In the genomic region with DNA sequence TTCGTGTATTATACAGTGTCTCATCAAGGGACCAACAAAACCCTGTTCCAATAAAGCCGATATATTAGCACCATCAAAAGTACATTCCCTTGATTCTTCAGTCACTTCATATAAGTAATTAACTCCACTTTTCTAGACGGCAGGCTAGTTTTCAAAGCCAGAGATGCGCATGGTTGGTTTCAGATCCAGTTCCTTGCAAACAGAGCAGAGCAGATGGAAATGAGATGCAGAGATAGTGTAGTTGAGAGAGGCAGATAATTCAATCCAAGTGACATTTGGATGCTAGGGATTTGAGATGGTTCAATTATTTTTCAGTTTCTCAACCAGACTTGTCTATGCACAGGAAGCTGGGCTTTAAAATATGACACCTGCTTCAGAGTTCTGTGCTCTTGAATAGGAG, we compare ENCODE assay signal across 23 cellular contexts.
"Had no signal": no experiment of that assay in that cellular context is flagged by ENCODE, and none has a peak within 500 bp of the region (broad histone marks: within the 10 kb centered on the region; RNA-seq: fewer than 3 reads in every experiment).

No MANE protein-coding gene starts in this region.

- H3K27ac ChIP-seq: brain microvascular endothelial cell, SJCRH30 had no signal

- H3K4me1 ChIP-seq: SJCRH30 had no signal

- DNase-seq: activated CD4-positive, alpha-beta T cell treated with anti-CD3 and anti-CD28 coated beads, Interleukin-2, amount 10 ng/mL, durations not matched to agents 24 days and 14 days; activated CD4-positive, alpha-beta T cell treated with anti-CD3 and anti-CD28 coated beads, Interleukin-2, amount 50 U/mL, for 4 hours; activated CD8-positive, alpha-beta T cell treated with anti-CD3 and anti-CD28 coated beads for 36 hours; activated effector memory CD4-positive, alpha-beta T cell treated with anti-CD3 and anti-CD28 coated beads, Interleukin-2, amount 50 U/mL, for 16 hours; activated naive CD4-positive, alpha-beta T cell; activated naive CD4-positive, alpha-beta T cell treated with anti-CD3 and anti-CD28 coated beads, Interleukin-2, amount 50 U/mL, for 16 hours; activated naive CD8-positive, alpha-beta T cell treated with anti-CD3 and anti-CD28 coated beads for 36 hours; activated T-cell treated with anti-CD3 and anti-CD28 coated beads, Interleukin-2, amount 50 U/mL, for 1 hour; activated T-cell treated with anti-CD3 and anti-CD28 coated beads, Interleukin-2, amount 50 U/mL, for 72 hours; amniotic stem cell; aorta; brain microvascular endothelial cell; NCI-H1092 treated with DMSO at 0.1 percent for 48 hours; NCI-H187 treated with DMSO at 0.1 percent for 48 hours; NCI-H2081; NCI-H2171; NCI-H510A; NCI-H82; SHP77; SJCRH30; SK-N-SH had no signal

- H3K9me3 ChIP-seq: SJCRH30, SK-N-SH had no signal

- H3K27me3 ChIP-seq: brain microvascular endothelial cell, SJCRH30 had no signal

- H3K4me3 ChIP-seq: SJCRH30 had no signal

- ATAC-seq: activated CD8-positive, alpha-beta T cell treated with anti-CD3 and anti-CD28 coated beads for 36 hours; activated T-cell treated with anti-CD3 and anti-CD28 coated beads, Interleukin-2, amount 50 U/mL, for 72 hours; activated T-helper 17 cell treated with anti-CD3 and anti-CD28 coated beads, Interleukin-2, amount 50 U/mL, for 72 hours; Panc1 had no signal

- H3K36me3 ChIP-seq: brain microvascular endothelial cell, SJCRH30 had no signal
